In the genomic region with DNA sequence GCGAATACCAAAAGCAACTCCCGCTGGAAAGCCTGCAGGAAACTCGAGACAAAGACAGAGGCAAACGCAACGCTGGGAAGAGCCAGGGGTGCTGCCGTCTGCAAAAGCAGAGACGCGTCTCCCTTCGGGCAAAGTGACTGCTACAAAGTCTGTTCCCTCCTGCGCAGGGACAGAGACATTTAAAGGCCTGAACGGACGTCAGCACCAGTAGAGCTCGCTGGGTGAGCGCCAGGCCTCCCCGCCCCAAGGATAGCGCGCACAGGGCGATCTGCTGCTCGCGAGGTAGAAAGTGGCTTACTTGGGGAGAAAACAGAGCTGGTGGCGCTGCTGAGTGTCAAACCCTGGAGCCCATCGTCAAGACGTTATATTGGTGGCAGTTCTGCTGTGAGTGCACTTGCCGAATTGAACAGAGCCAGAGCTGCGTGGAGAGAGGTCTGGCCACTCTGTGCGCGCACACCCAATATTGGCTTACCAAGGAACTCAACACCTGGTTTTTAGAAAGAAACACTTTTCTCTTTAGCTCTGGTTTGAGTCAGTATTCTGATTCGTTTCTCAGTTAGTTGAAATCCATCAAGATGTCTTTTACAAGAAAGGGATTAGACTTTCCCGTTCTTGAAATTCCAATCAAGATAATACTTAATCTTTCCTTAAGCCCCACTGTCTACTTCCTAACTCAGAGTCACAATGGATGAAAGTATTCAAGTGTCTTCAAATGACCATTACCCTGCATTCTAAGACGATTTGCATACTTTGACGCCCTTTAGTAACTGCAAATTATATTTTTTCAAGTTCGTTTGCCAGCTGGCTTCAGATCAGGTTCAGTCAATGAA, we compare ENCODE assay signal across 8 cellular contexts.
DNase-seq lines count a peak whose midpoint lies in the region; FAIRE-seq and TF ChIP-seq lines count a peak whose summit lies in the region.

No MANE protein-coding gene starts in this region.

- 3 to 5% (median 4%) methylated on average over 30 to 32 of the region's 32 CpGs for WGBS in small intestine, 3 donors

- TF ChIP-seq CTCF in chondrocyte (IDR thresholded peaks at IDR 0.05), result peak; percentile 53

- no peaks in the 10 kb centered on the region for H3K36me3 Mint-ChIP-seq in chondrocyte (ENCODE audit: low read depth)

- H3K4me3 ChIP-seq in muscle layer of duodenum (ENCODE audit: low read depth in 1 of 2, low read length in 2 of 2), result peak overlapping the region; percentile 37 to 58
- H3K4me3 ChIP-seq in small intestine (ENCODE audit: low read depth in 1 of 2, low read length in 2 of 2), result no peak overlapping the region

- H3K9me3 Mint-ChIP-seq in chondrocyte (ENCODE audit: low read depth), result no peaks in the 10 kb centered on the region

- peaks cover 4% of the 10 kb centered on the region for H3K27me3 ChIP-seq in muscle layer of duodenum (ENCODE audit: low read depth, low read length)
- peaks cover 0 to 13% of the 10 kb centered on the region in 2 donors for H3K27me3 ChIP-seq in small intestine (ENCODE audit: control insufficient read depth in 2 of 2, insufficient read depth in 2 of 2, low read length in 2 of 2)

- H3K4me1 Mint-ChIP-seq in chondrocyte (ENCODE audit: low read depth), result no peaks in the 10 kb centered on the region

- peaks cover 17% of the 10 kb centered on the region for H3K27me3 Mint-ChIP-seq in chondrocyte (ENCODE audit: low read depth)

- no peak for FAIRE-seq in small intestine (lab: Jason Lieb, UNC)

- peak overlapping the region; percentile 83 for H3K4me3 Mint-ChIP-seq in chondrocyte (ENCODE audit: unreplicated experiment)

- H3K27ac ChIP-seq in muscle layer of duodenum (ENCODE audit: low read length), result no peak overlapping the region
- no peak overlapping the region for H3K27ac ChIP-seq in small intestine (ENCODE audit: low read depth in 1 of 2, low read length in 1 of 2)

- no peaks in the 10 kb centered on the region for H3K9me3 ChIP-seq in muscle layer of duodenum (ENCODE audit: control insufficient read depth in 1 of 2, low read length in 2 of 2)
- no peaks in the 10 kb centered on the region for H3K9me3 ChIP-seq in small intestine (ENCODE audit: control insufficient read depth, low read depth)

- peak overlapping the region; percentile 17 for H3K27ac Mint-ChIP-seq in chondrocyte (ENCODE audit: unreplicated experiment)

- DNase-seq in NCI-H82 treated with DMSO at 0.1 percent for 48 hours (lab: John Stamatoyannopoulos, UW; ENCODE audit: unreplicated experiment), result peak; percentile 94
- no peak for DNase-seq in NCI-H82 (lab: John Stamatoyannopoulos, UW)
- DNase-seq in NCI-H748 (lab: John Stamatoyannopoulos, UW; ENCODE audit: unreplicated experiment), result peak; percentile 92
- DNase-seq in chondrocyte (ENCODE audit: low spot score), result peak; percentile 65
- DNase-seq in small intestine, result no peak
- no peak for DNase-seq in NCI-H2107 treated with DMSO at 0.1 percent for 48 hours (lab: John Stamatoyannopoulos, UW; ENCODE audit: unreplicated experiment)
- DNase-seq in hepatic stellate cell (ENCODE audit: low spot score), result no peak

- H3K36me3 ChIP-seq in muscle layer of duodenum (ENCODE audit: control insufficient read depth in 1 of 2, insufficient read depth in 2 of 2, low read length in 2 of 2), result no peaks in the 10 kb centered on the region
- no peaks in the 10 kb centered on the region for H3K36me3 ChIP-seq in small intestine (ENCODE audit: control insufficient read depth in 2 of 2, insufficient read depth in 2 of 2, low read length in 2 of 2)

- H3K4me1 ChIP-seq in muscle layer of duodenum (ENCODE audit: control insufficient read depth in 1 of 2, insufficient read depth in 2 of 2, low read length in 2 of 2) (peaks cover 0 to 15% of the 10 kb centered on the region in 2 donors), small intestine (ENCODE audit: control insufficient read depth in 2 of 2, insufficient read depth in 1 of 2, low read depth in 1 of 2, low read length in 1 of 2) (no peaks in the 10 kb centered on the region)

Comparison
In these comparisons a context has a peak if more than half of its experiments do, and no peak if none do; other contexts are left out.
1. DNase-seq: peak in NCI-H82 treated with DMSO at 0.1 percent for 48 hours (single experiment), NCI-H748 (single experiment) and chondrocyte (single experiment); none in NCI-H82 (single experiment), small intestine (single experiment), NCI-H2107 treated with DMSO at 0.1 percent for 48 hours (single experiment) and hepatic stellate cell (single experiment).
2. H3K4me3 ChIP-seq: peak in muscle layer of duodenum (2 of 2); none in small intestine (0 of 2).